ENCODE assay signal across 22 cellular contexts in the genomic region with DNA sequence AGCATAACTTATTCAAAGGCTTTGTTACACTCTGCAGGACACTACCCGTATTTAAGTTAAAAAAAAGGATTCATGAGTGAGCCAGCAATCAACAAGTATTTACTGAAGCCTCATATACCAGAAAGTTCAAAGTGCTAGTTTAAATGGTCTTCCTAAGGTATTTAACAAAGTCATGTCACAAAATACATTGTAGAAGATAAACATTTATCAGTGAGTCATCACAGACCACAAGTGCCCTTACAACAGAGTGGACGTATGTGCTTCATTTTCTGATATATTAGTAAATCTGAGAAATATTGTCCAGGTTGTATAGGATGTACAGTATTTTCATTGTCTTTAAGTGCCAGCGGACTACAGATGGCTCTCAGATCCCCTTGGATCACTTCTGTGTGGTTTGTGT. TPM values are rescaled to one million over a fixed set of nuclear protein-coding genes. Genes with fewer than 3 reads are reported as not detected.
DNase-seq lines count a peak whose midpoint lies in the region; ATAC-seq and TF ChIP-seq lines count a peak whose summit lies in the region.
"Had no signal": no experiment of that assay in that cellular context is flagged by ENCODE, and none has a peak within 500 bp of the region (broad histone marks: within the 10 kb centered on the region; RNA-seq: fewer than 3 reads in every experiment).

No MANE protein-coding gene starts in this region.

- H3K4me1 ChIP-seq in gastrocnemius medialis (peaks cover 14 to 31% of the 10 kb centered on the region in 2 donors), Peyer's patch (no peaks in the 10 kb centered on the region)
- H3K4me1 ChIP-seq: BLaER1 had no signal

- H3K36me3 Mint-ChIP-seq in HFFc6 (ENCODE audit: low read depth), result peaks cover 45% of the 10 kb centered on the region
- H3K36me3 Mint-ChIP-seq: CD4-positive, CD25-positive, alpha-beta regulatory T cell had no signal

- H3K36me3 ChIP-seq in gastrocnemius medialis (no peaks in the 10 kb centered on the region), Peyer's patch (no peaks in the 10 kb centered on the region)
- H3K36me3 ChIP-seq: BLaER1, MG63 had no signal

- H3K9me3 Mint-ChIP-seq in HFFc6, result no peaks in the 10 kb centered on the region

- H3K4me1 Mint-ChIP-seq in HFFc6 (ENCODE audit: low read depth), result peaks cover 34% of the 10 kb centered on the region
- H3K4me1 Mint-ChIP-seq: CD4-positive, CD25-positive, alpha-beta regulatory T cell had no signal

- H3K27me3 Mint-ChIP-seq in HFFc6 (ENCODE audit: insufficient read depth), result no peaks in the 10 kb centered on the region
- H3K27me3 Mint-ChIP-seq: CD4-positive, CD25-positive, alpha-beta regulatory T cell had no signal

- H3K27ac Mint-ChIP-seq in HFFc6, result peak overlapping the region; percentile 66
- H3K27ac Mint-ChIP-seq: CD4-positive, CD25-positive, alpha-beta regulatory T cell had no signal

- in situ Hi-C loops in gastrocnemius medialis (cut with MboI; ENCODE audit: low sequenced_read_pairs in 4 of 4), result no loop called here

- no peaks in the 10 kb centered on the region for H3K9me3 ChIP-seq in gastrocnemius medialis
- no peaks in the 10 kb centered on the region for H3K9me3 ChIP-seq in Peyer's patch
- H3K9me3 ChIP-seq: MG63 had no signal

- H3K4me3 ChIP-seq in choroid plexus epithelial cell (ENCODE audit: low read depth, low read length) (no peak overlapping the region), gastrocnemius medialis (no peak overlapping the region), Peyer's patch (no peak overlapping the region)
- H3K4me3 ChIP-seq: BLaER1, MG63, PC-9, SK-N-MC had no signal

- H3K27me3 ChIP-seq in gastrocnemius medialis (no peaks in the 10 kb centered on the region), Peyer's patch (no peaks in the 10 kb centered on the region)
- H3K27me3 ChIP-seq: BLaER1, MG63 had no signal

- intact Hi-C loops in gastrocnemius medialis (cut with DNase I; ENCODE audit: low total_unique reads), result no loop called here

- TF ChIP-seq POLR2A in gastrocnemius medialis (IDR thresholded peaks at IDR 0.05) (no peak), Peyer's patch (IDR thresholded peaks at IDR 0.05) (no peak)

- TF ChIP-seq CTCF in HFFc6 (IDR thresholded peaks at IDR 0.05) (no peak), choroid plexus epithelial cell (conservative IDR thresholded peaks at IDR 0.05; ENCODE audit: low read depth, low read length) (no peak), gastrocnemius medialis (IDR thresholded peaks at IDR 0.05 in 4 of 5, conservative IDR thresholded peaks at IDR 0.05 in 1 of 5) (no peak), Peyer's patch (IDR thresholded peaks at IDR 0.05) (no peak)

- no peak for ATAC-seq in gastrocnemius medialis

- DNase-seq in DMS53 treated with DMSO at 0.1 percent for 48 hours (lab: John Stamatoyannopoulos, UW; ENCODE audit: unreplicated experiment) (peak; percentile 21), HFFc6 (no peak), choroid plexus epithelial cell (ENCODE audit: low read depth) (peak; percentile 39), gastrocnemius medialis (no peak), COR-L47 (lab: John Stamatoyannopoulos, UW) (no peak), Peyer's patch (no peak), COLO668 (lab: John Stamatoyannopoulos, UW; ENCODE audit: unreplicated experiment) (no peak)
- DNase-seq: CD4-positive, CD25-positive, alpha-beta regulatory T cell; DMS79; KBM-7; MG63; NCI-H1105 treated with DMSO at 0.1 percent for 48 hours; NCI-H146; NCI-H1930; NCI-H2107; NCI-H446; NCI-H526; PC-9; SHP77 treated with DMSO at 0.1 percent for 48 hours had no signal

- H3K4me3 Mint-ChIP-seq in HFFc6, result no peak overlapping the region
- H3K4me3 Mint-ChIP-seq: CD4-positive, CD25-positive, alpha-beta regulatory T cell had no signal

- H3K27ac ChIP-seq in gastrocnemius medialis (peak overlapping the region; percentile 22 to 61 (median 34)), Peyer's patch (no peak overlapping the region)
- H3K27ac ChIP-seq: BLaER1, PC-9, RWPE1, SK-N-MC had no signal

RNA-seq across cellular contexts. Expression of a gene that starts 24.2 kb away (rescaled TPM):
- 10 to 100 TPM; 31.1 to 59.0 (median 37.1) TPM for total RNA-seq in HFFc6 (2021; fragmentation: NEBNext Ultra II Directional; extraction: Animal tissue kit (Norgen Biotek cat#: 25700))
- 1 to 10 TPM; 2.2 to 7.1 (median 5.4) TPM for total RNA-seq in gastrocnemius medialis
- total RNA-seq in Peyer's patch, result 1 to 10 TPM; 1.1 to 4.8 (median 2.2) TPM
- total RNA-seq: CD4-positive, CD25-positive, alpha-beta regulatory T cell had no signal

Comparison
In these comparisons a context has a peak if more than half of its experiments do, and no peak if none do; other contexts are left out.
1. DNase-seq: peak in DMS53 treated with DMSO at 0.1 percent for 48 hours (single experiment) and choroid plexus epithelial cell (single experiment); none in HFFc6 (single experiment), gastrocnemius medialis (0 of 2), COR-L47 (single experiment), Peyer's patch (0 of 3) and COLO668 (single experiment).
2. H3K27ac ChIP-seq: peak in gastrocnemius medialis (4 of 4); none in Peyer's patch (0 of 4).